20 cellular contexts compared by ENCODE assay signal in genomic region chrX:348461-349117, GRCh38. TPM values are rescaled to one million over a fixed set of nuclear protein-coding genes. Genes with fewer than 3 reads are reported as not detected.
DNase-seq lines count a peak whose midpoint lies in the region; ATAC-seq and TF ChIP-seq lines count a peak whose summit lies in the region.
"Had no signal": no experiment of that assay in that cellular context is flagged by ENCODE, and none has a peak within 500 bp of the region (broad histone marks: within the 10 kb centered on the region; RNA-seq: fewer than 3 reads in every experiment).

No MANE protein-coding gene starts in this region.

- WGBS in gastroesophageal sphincter (ENCODE audit: low coverage in 1 of 2), 2 donors = 57 to 75% methylated on average over 4 to 7 of the region's 11 CpGs

- no peak overlapping the region for H3K27ac ChIP-seq in gastroesophageal sphincter
- H3K27ac ChIP-seq: SJCRH30, stomach had no signal

- H3K4me3 Mint-ChIP-seq in osteocyte (ENCODE audit: unreplicated experiment) = no peak overlapping the region
- no peak overlapping the region for H3K4me3 Mint-ChIP-seq in activated T-helper 2 cell treated with anti-CD3 and anti-CD28 coated beads, Interferon-gamma antibody, Interleukin-2, Interleukin-4, amounts not matched to agents 10 μg/mL and 5 μg/mL and 100 μg/mL, durations not matched to agents 14 hours and 24 hours and 36 hours (ENCODE audit: low read depth)
- H3K4me3 Mint-ChIP-seq: activated naive CD4-positive, alpha-beta T cell treated with anti-CD3 and anti-CD28 coated beads for 36 hours; CD4-positive, alpha-beta memory T cell had no signal

- no peak overlapping the region for H3K4me3 ChIP-seq in gastroesophageal sphincter
- H3K4me3 ChIP-seq: gastrocnemius medialis, SJCRH30, stomach had no signal

- H3K27ac Mint-ChIP-seq in osteocyte (ENCODE audit: unreplicated experiment) = no peak overlapping the region
- no peak overlapping the region for H3K27ac Mint-ChIP-seq in activated T-helper 2 cell treated with anti-CD3 and anti-CD28 coated beads, Interferon-gamma antibody, Interleukin-2, Interleukin-4, amounts not matched to agents 10 μg/mL and 5 μg/mL and 100 μg/mL, durations not matched to agents 14 hours and 24 hours and 36 hours
- H3K27ac Mint-ChIP-seq: activated naive CD4-positive, alpha-beta T cell treated with anti-CD3 and anti-CD28 coated beads for 36 hours had no signal

- no peaks in the 10 kb centered on the region for H3K27me3 Mint-ChIP-seq in osteocyte (ENCODE audit: unreplicated experiment)
- no peaks in the 10 kb centered on the region for H3K27me3 Mint-ChIP-seq in activated T-helper 2 cell treated with anti-CD3 and anti-CD28 coated beads, Interferon-gamma antibody, Interleukin-2, Interleukin-4, amounts not matched to agents 10 μg/mL and 5 μg/mL and 100 μg/mL, durations not matched to agents 14 hours and 24 hours and 36 hours (ENCODE audit: low read depth)
- H3K27me3 Mint-ChIP-seq: CD4-positive, alpha-beta memory T cell had no signal

- intact Hi-C loops in activated T-helper 2 cell treated with anti-CD3 and anti-CD28 coated beads, Interferon-gamma antibody, Interleukin-2, Interleukin-4, amounts not matched to agents 10 μg/mL and 5 μg/mL and 100 μg/mL, durations not matched to agents 14 hours and 24 hours and 36 hours (cut with micrococcal nuclease) = no loop called here

- DNase-seq in OCI-M1 (lab: John Stamatoyannopoulos, UW) (peak; percentile 7), dermis blood vessel endothelial cell (peak; percentile 13), hepatic stellate cell (ENCODE audit: low spot score) (peak; percentile 29), osteocyte (ENCODE audit: extremely low spot score, unreplicated experiment) (peak; percentile 70)
- DNase-seq in activated T-helper 2 cell treated with anti-CD3 and anti-CD28 coated beads, Interferon-gamma antibody, Interleukin-2, Interleukin-4, amounts not matched to agents 10 μg/mL and 5 μg/mL and 100 μg/mL, durations not matched to agents 14 hours and 24 hours and 36 hours (ENCODE audit: low spot score) = no peak
- DNase-seq in stimulated activated CD4-positive, alpha-beta T cell treated with anti-CD3 and anti-CD28 coated beads, Interleukin-1b, Interleukin-23, amount 100 ng/mL, for 48 hours = no peak
- DNase-seq: activated CD4-positive, alpha-beta T cell treated with anti-CD3 and anti-CD28 coated beads for 4 hours; activated CD8-positive, alpha-beta memory T cell treated with anti-CD3 and anti-CD28 coated beads, Interleukin-2, amount 50 U/mL, for 48 hours; activated naive CD4-positive, alpha-beta T cell treated with anti-CD3 and anti-CD28 coated beads for 36 hours; CD4-positive, alpha-beta memory T cell; DMS53; gastrocnemius medialis; NCI-H1105; NCI-H2107; NCI-H526 treated with DMSO at 0.1 percent for 48 hours; PC-3; SJCRH30; stomach had no signal

- no peaks in the 10 kb centered on the region for H3K9me3 ChIP-seq in gastroesophageal sphincter
- H3K9me3 ChIP-seq: gastrocnemius medialis, SJCRH30, stomach had no signal

- ATAC-seq in GM18520 (IDR thresholded peaks at IDR 0.05; ENCODE audit: unreplicated experiment) = no peak
- ATAC-seq in gastroesophageal sphincter = no peak
- ATAC-seq: gastrocnemius medialis, PC-3 had no signal

- TF ChIP-seq EP300 in gastroesophageal sphincter (IDR thresholded peaks at IDR 0.05) = no peak

- TF ChIP-seq POLR2A in gastroesophageal sphincter (IDR thresholded peaks at IDR 0.05) = no peak

- TF ChIP-seq CTCF in osteocyte (IDR thresholded peaks at IDR 0.05) = no peak
- no peak for TF ChIP-seq CTCF in gastroesophageal sphincter (IDR thresholded peaks at IDR 0.05)

- peaks cover 7% of the 10 kb centered on the region for H3K4me1 Mint-ChIP-seq in osteocyte (ENCODE audit: unreplicated experiment)
- H3K4me1 Mint-ChIP-seq in activated T-helper 2 cell treated with anti-CD3 and anti-CD28 coated beads, Interferon-gamma antibody, Interleukin-2, Interleukin-4, amounts not matched to agents 10 μg/mL and 5 μg/mL and 100 μg/mL, durations not matched to agents 14 hours and 24 hours and 36 hours (ENCODE audit: low read depth) = no peaks in the 10 kb centered on the region

- no peaks in the 10 kb centered on the region for H3K4me1 ChIP-seq in gastroesophageal sphincter
- H3K4me1 ChIP-seq: gastrocnemius medialis, SJCRH30, stomach had no signal

- no peaks in the 10 kb centered on the region for H3K9me3 Mint-ChIP-seq in osteocyte (ENCODE audit: unreplicated experiment)
- no peaks in the 10 kb centered on the region for H3K9me3 Mint-ChIP-seq in activated T-helper 2 cell treated with anti-CD3 and anti-CD28 coated beads, Interferon-gamma antibody, Interleukin-2, Interleukin-4, amounts not matched to agents 10 μg/mL and 5 μg/mL and 100 μg/mL, durations not matched to agents 14 hours and 24 hours and 36 hours
- H3K9me3 Mint-ChIP-seq: activated naive CD4-positive, alpha-beta T cell treated with anti-CD3 and anti-CD28 coated beads for 36 hours; CD4-positive, alpha-beta memory T cell had no signal

- no peaks in the 10 kb centered on the region for H3K27me3 ChIP-seq in gastroesophageal sphincter
- H3K27me3 ChIP-seq: gastrocnemius medialis, SJCRH30, stomach had no signal

- peaks cover 4% of the 10 kb centered on the region for H3K36me3 Mint-ChIP-seq in osteocyte (ENCODE audit: unreplicated experiment)
- H3K36me3 Mint-ChIP-seq in activated T-helper 2 cell treated with anti-CD3 and anti-CD28 coated beads, Interferon-gamma antibody, Interleukin-2, Interleukin-4, amounts not matched to agents 10 μg/mL and 5 μg/mL and 100 μg/mL, durations not matched to agents 14 hours and 24 hours and 36 hours (ENCODE audit: low read depth) = peaks cover 14% of the 10 kb centered on the region

- H3K36me3 ChIP-seq in gastroesophageal sphincter = peaks cover 0 to 43% of the 10 kb centered on the region in 2 donors

RNA-seq across cellular contexts. Expression of gene GTPBP6, which starts 30.0 kb away (rescaled TPM):
- total RNA-seq in dermis blood vessel endothelial cell (31.7 and 49.9 TPM in 2 replicates), osteocyte (47.5 and 49.9 TPM in 2 replicates), gastroesophageal sphincter (10 to 100 TPM; 35.3 to 53.5 (median 46.3) TPM)
- 65.5 and 67.0 TPM in 2 replicates for total RNA-seq in activated T-helper 2 cell treated with anti-CD3 and anti-CD28 coated beads, Interferon-gamma antibody, Interleukin-2, Interleukin-4, amounts not matched to agents 10 μg/mL and 5 μg/mL and 100 μg/mL, durations not matched to agents 14 hours and 24 hours and 36 hours

RNA-seq across cellular contexts. Expression of gene PPP2R3B, which starts 38.1 kb away (rescaled TPM):
- total RNA-seq in dermis blood vessel endothelial cell (13.5 and 16.3 TPM in 2 replicates), osteocyte (28.2 and 32.9 TPM in 2 replicates), gastroesophageal sphincter (1 to 10 TPM; 3.8 to 6.5 (median 5.1) TPM)
- 39.8 and 47.6 TPM in 2 replicates for total RNA-seq in activated T-helper 2 cell treated with anti-CD3 and anti-CD28 coated beads, Interferon-gamma antibody, Interleukin-2, Interleukin-4, amounts not matched to agents 10 μg/mL and 5 μg/mL and 100 μg/mL, durations not matched to agents 14 hours and 24 hours and 36 hours

Comparison
In these comparisons a context has a peak if more than half of its experiments do, and no peak if none do; other contexts are left out.
1. DNase-seq: peak in OCI-M1 (single experiment), dermis blood vessel endothelial cell (single experiment), hepatic stellate cell (single experiment) and osteocyte (single experiment); none in activated T-helper 2 cell treated with anti-CD3 and anti-CD28 coated beads, Interferon-gamma antibody, Interleukin-2, Interleukin-4, amounts not matched to agents 10 μg/mL and 5 μg/mL and 100 μg/mL, durations not matched to agents 14 hours and 24 hours and 36 hours (single experiment) and stimulated activated CD4-positive, alpha-beta T cell treated with anti-CD3 and anti-CD28 coated beads, Interleukin-1b, Interleukin-23, amount 100 ng/mL, for 48 hours (single experiment).